ENCODE assay signal across 8 cellular contexts in the genomic region with DNA sequence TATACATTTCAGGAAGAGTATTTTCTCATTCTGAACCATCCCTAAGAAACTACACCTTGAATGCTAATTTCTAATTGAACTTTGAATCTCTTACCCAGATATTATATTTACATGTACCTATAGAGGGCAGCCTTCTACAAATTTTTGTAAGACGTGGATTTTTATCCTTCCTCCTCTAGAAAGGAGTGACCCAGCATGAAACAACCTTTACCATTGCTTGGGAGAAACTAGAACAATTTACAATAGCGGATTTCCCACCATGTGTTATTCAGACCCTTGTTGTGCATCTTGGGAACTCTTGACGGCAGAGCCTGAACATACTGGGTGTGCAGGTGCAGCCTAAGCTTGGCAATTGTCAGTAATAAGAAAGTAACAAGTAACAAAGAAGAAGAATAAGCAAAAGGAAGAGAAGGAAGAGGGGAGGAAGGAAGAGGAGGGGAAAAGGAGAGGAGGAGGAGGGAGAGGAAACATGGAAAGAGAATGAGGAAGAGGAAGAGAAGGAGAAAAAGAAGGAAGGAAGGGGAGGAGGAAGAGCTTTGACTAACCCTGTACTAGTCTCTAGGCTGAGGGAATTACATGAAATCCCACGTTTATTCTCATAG. TPM values are rescaled to one million over a fixed set of nuclear protein-coding genes. Genes with fewer than 3 reads are reported as not detected.
DNase-seq lines count a peak whose midpoint lies in the region; ATAC-seq, FAIRE-seq and TF ChIP-seq lines count a peak whose summit lies in the region.

No MANE protein-coding gene starts in this region.

- POLR2A ChIA-PET in HepG2 (lab: Yijun Ruan, JAX): no interaction called here

- H3K4me1 ChIP-seq in HepG2 (ENCODE audit: insufficient read depth, low read length): peaks cover 24% of the 10 kb centered on the region

- H3K4me2 ChIP-seq in HepG2 (ENCODE audit: low read depth, low read length): no peak overlapping the region

- H3K9ac ChIP-seq in HepG2 (ENCODE audit: insufficient read depth, low read depth, low read length): no peak overlapping the region

- TF ChIP-seq CTCF in GM12865 (IDR thresholded peaks at IDR 0.05; ENCODE audit: insufficient read depth, low read depth, low read length, missing control alignments): peak; percentile 32
- TF ChIP-seq CTCF in HepG2 (CRISPR knock-in tag; IDR thresholded peaks at IDR 0.05): peak; percentile 68

- CTCF ChIA-PET in HepG2 (lab: Yijun Ruan, JAX; ENCODE audit: low intra/inter-chr PET ratio, low total read pairs): interaction anchor here (1.6 to 4.0 kb wide), 2 partner anchors 99 to 129 kb away, joined by 11 to 80 read pairs; a partner anchor contains a TSS

- no peaks in the 10 kb centered on the region; a peak in 1 of 5 replicates for H3K27me3 ChIP-seq in HepG2 (ENCODE audit: control insufficient read depth in 1 of 2, insufficient read depth in 2 of 2, low read length in 2 of 2)

- 0% methylated on average over 4 of the region's 4 CpGs for WGBS in HepG2 (ENCODE audit: low lambda C conversion rate)

- H2AFZ ChIP-seq in HepG2 (ENCODE audit: low read length): no peak overlapping the region

- DNase-seq in GM12865 (ENCODE audit: low read depth): peak; percentile 38
- peak; percentile 69 for DNase-seq in NOMO-1 treated with dmso at 0.1 percent for 144 hours (lab: John Stamatoyannopoulos, UW; ENCODE audit: unreplicated experiment)
- DNase-seq in cerebellum (ENCODE audit: low spot score): peak; percentile 6
- peak; percentile 20 for DNase-seq in HepG2 (ENCODE audit: low spot score)
- no peak for DNase-seq in substantia nigra (lab: John Stamatoyannopoulos, UW)
- DNase-seq in COR-L47 (lab: John Stamatoyannopoulos, UW): no peak

- in situ Hi-C loops in HepG2 (cut with HindIII; ENCODE audit: extremely low pct_ligation_motif_present, low pct_unique_long_range_greater_than_20kb): loop anchor here (5.0 kb wide), 1 partner anchor 98 kb away; no protein-coding TSS in a partner anchor

- peak; percentile 49; the same call in 1 of the 2 replicates for TF ChIP-seq RAD21 in HepG2 (CRISPR knock-in tag; IDR thresholded peaks at IDR 0.05)

- ATAC-seq in HG03196 (IDR thresholded peaks at IDR 0.05; ENCODE audit: unreplicated experiment) (peak; percentile 46), HepG2 (peak; percentile 72)

- intact Hi-C loops in HepG2 (cut with micrococcal nuclease; ENCODE audit: unreplicated experiment): loop anchor here (1.0 to 5.0 kb wide), 5 partner anchors 46 to 137 kb away; no protein-coding TSS in a partner anchor

- no peaks in the 10 kb centered on the region for H3K36me3 ChIP-seq in HepG2 (replicated peaks in 1 of 2; ENCODE audit: control insufficient read depth in 1 of 2, insufficient read depth in 2 of 2, low read length in 2 of 2)

- H3K79me2 ChIP-seq in HepG2 (ENCODE audit: insufficient read depth, low read length): no peaks in the 10 kb centered on the region

- no peak for TF ChIP-seq EP300 in HepG2 (IDR thresholded peaks at IDR 0.05; ENCODE audit: low read depth in 2 of 2, low read length in 2 of 2)
- no peak for TF ChIP-seq EP300 in HepG2 (CRISPR knock-in tag; IDR thresholded peaks at IDR 0.05; ENCODE audit: borderline replicate concordance)

- no TSS peak for BruUV-seq in HepG2 (replicated peaks; lab: Mats Ljungman, UMichigan)

- no peak overlapping the region for H3K4me3 ChIP-seq in GM12865 (ENCODE audit: low read depth, low read length)
- H3K4me3 ChIP-seq in HepG2 (replicated peaks in 1 of 3; ENCODE audit: insufficient read depth in 1 of 3, low read depth in 2 of 3, low read length in 3 of 3): no peak overlapping the region

- TF ChIP-seq POLR2A in HepG2 (IDR thresholded peaks at IDR 0.05; ENCODE audit: insufficient read depth in 1 of 2, low read depth in 2 of 2, low read length in 2 of 2): no peak

- no peaks in the 10 kb centered on the region for H3K9me3 ChIP-seq in HepG2 (ENCODE audit: low read length)

- FAIRE-seq in A204.1 (lab: Jason Lieb, UNC) (peak; percentile 97), HepG2 (lab: Jason Lieb, UNC) (no peak)

- H3K27ac ChIP-seq in HepG2 (ENCODE audit: extremely low read length, insufficient read depth, low read length): no peak overlapping the region
- no peak overlapping the region for H3K27ac ChIP-seq in substantia nigra (ENCODE audit: low read depth, low read length, poor library complexity, severe bottlenecking)

- no peaks in the 10 kb centered on the region for H4K20me1 ChIP-seq in HepG2 (ENCODE audit: insufficient read depth, low read length)

RNA-seq across cellular contexts. Expression of a gene that starts 10.8 kb away (rescaled TPM):
- not detected for total RNA-seq in cerebellum
- not detected in 2 replicates for total RNA-seq in HepG2 (2016; rRNA removed; fragmentation: Illumina TruSeq; extraction: Trizol)
- not detected in 2 replicates for total RNA-seq in HepG2 (2016; cell fraction: cytosol; rRNA removed; fragmentation: Illumina TruSeq; extraction: Trizol; ENCODE audit: low read depth)
- not detected in 2 replicates for total RNA-seq in HepG2 (2016; cell fraction: insoluble cytoplasmic fraction; rRNA removed; fragmentation: Illumina TruSeq; extraction: Trizol)
- total RNA-seq in HepG2 (2016; cell fraction: membrane; rRNA removed; fragmentation: Illumina TruSeq; extraction: Trizol): not detected in 2 replicates
- total RNA-seq in HepG2 (2016; cell fraction: nucleus; rRNA removed; fragmentation: Illumina TruSeq; extraction: Trizol): not detected in 2 replicates
- polyA plus RNA-seq in HepG2 (2011; rRNA removed): not detected in 2 replicates
- not detected in 2 replicates for polyA plus RNA-seq in HepG2 (2011; cell fraction: cytosol; rRNA removed)
- not detected in 2 replicates for polyA plus RNA-seq in HepG2 (2011; cell fraction: nucleus; rRNA removed)
- polyA plus RNA-seq in HepG2 (2012): not detected in 2 replicates
- polyA plus RNA-seq in HepG2 (2016; cell fraction: cytosol; fragmentation: Illumina TruSeq; extraction: Trizol; ENCODE audit: low read depth): not detected in 2 replicates
- polyA plus RNA-seq in HepG2 (2016; cell fraction: insoluble cytoplasmic fraction; fragmentation: Illumina TruSeq; extraction: Trizol; ENCODE audit: low read depth): not detected in 2 replicates
- polyA plus RNA-seq in HepG2 (2016; cell fraction: membrane; fragmentation: Illumina TruSeq; extraction: Trizol; ENCODE audit: low read depth): not detected in 2 replicates
- not detected in 2 replicates for polyA plus RNA-seq in HepG2 (2016; cell fraction: nucleus; fragmentation: Illumina TruSeq; extraction: Trizol; ENCODE audit: insufficient read depth, low read depth)
- polyA minus RNA-seq in HepG2 (2011; rRNA and poly(A)+ RNA removed; ENCODE audit: low replicate concordance): not detected in 2 replicates
- not detected in 2 replicates for polyA minus RNA-seq in HepG2 (2011; cell fraction: cytosol; rRNA and poly(A)+ RNA removed)
- not detected in 2 replicates for polyA minus RNA-seq in HepG2 (2011; cell fraction: nucleus; rRNA and poly(A)+ RNA removed)

RNA-seq across cellular contexts. Expression of a gene that starts 44.1 kb away (rescaled TPM):
- total RNA-seq in cerebellum (0.09 TPM), HepG2 (2016; rRNA removed; fragmentation: Illumina TruSeq; extraction: Trizol) (0.41 and 0.62 TPM in 2 replicates)
- total RNA-seq in HepG2 (2016; cell fraction: cytosol; rRNA removed; fragmentation: Illumina TruSeq; extraction: Trizol; ENCODE audit: low read depth): not detected in 2 replicates
- total RNA-seq in HepG2 (2016; cell fraction: insoluble cytoplasmic fraction; rRNA removed; fragmentation: Illumina TruSeq; extraction: Trizol): 0.45 and 0.61 TPM in 2 replicates
- 0.17 and 0.25 TPM in 2 replicates for total RNA-seq in HepG2 (2016; cell fraction: membrane; rRNA removed; fragmentation: Illumina TruSeq; extraction: Trizol)
- total RNA-seq in HepG2 (2016; cell fraction: nucleus; rRNA removed; fragmentation: Illumina TruSeq; extraction: Trizol): 0.65 and 0.75 TPM in 2 replicates
- 4.0 and 11.7 TPM in 2 replicates for polyA plus RNA-seq in HepG2 (2011; rRNA removed)
- 1.6 and 9.6 TPM in 2 replicates for polyA plus RNA-seq in HepG2 (2011; cell fraction: cytosol; rRNA removed)
- polyA plus RNA-seq in HepG2 (2011; cell fraction: nucleus; rRNA removed): 0.82 and 2.6 TPM in 2 replicates
- polyA plus RNA-seq in HepG2 (2012): 17.1 and 20.8 TPM in 2 replicates
- polyA plus RNA-seq in HepG2 (2016; cell fraction: cytosol; fragmentation: Illumina TruSeq; extraction: Trizol; ENCODE audit: low read depth): 0.05 TPM in 1 of 2 replicates, not detected in the other
- polyA plus RNA-seq in HepG2 (2016; cell fraction: insoluble cytoplasmic fraction; fragmentation: Illumina TruSeq; extraction: Trizol; ENCODE audit: low read depth): 0.44 and 0.53 TPM in 2 replicates
- polyA plus RNA-seq in HepG2 (2016; cell fraction: membrane; fragmentation: Illumina TruSeq; extraction: Trizol; ENCODE audit: low read depth): 0.08 and 0.13 TPM in 2 replicates
- 1.2 and 1.5 TPM in 2 replicates for polyA plus RNA-seq in HepG2 (2016; cell fraction: nucleus; fragmentation: Illumina TruSeq; extraction: Trizol; ENCODE audit: insufficient read depth, low read depth)
- 2.3 TPM in 1 of 2 replicates, not detected in the other for polyA minus RNA-seq in HepG2 (2011; rRNA and poly(A)+ RNA removed; ENCODE audit: low replicate concordance)
- 1.6 and 6.7 TPM in 2 replicates for polyA minus RNA-seq in HepG2 (2011; cell fraction: cytosol; rRNA and poly(A)+ RNA removed)
- polyA minus RNA-seq in HepG2 (2011; cell fraction: nucleus; rRNA and poly(A)+ RNA removed): 1.2 and 6.0 TPM in 2 replicates

RNA-seq across cellular contexts. Expression of a gene that starts 45.7 kb away (rescaled TPM):
- not detected for total RNA-seq in cerebellum
- not detected in 2 replicates for total RNA-seq in HepG2 (2016; rRNA removed; fragmentation: Illumina TruSeq; extraction: Trizol)
- total RNA-seq in HepG2 (2016; cell fraction: cytosol; rRNA removed; fragmentation: Illumina TruSeq; extraction: Trizol; ENCODE audit: low read depth): not detected in 2 replicates
- total RNA-seq in HepG2 (2016; cell fraction: insoluble cytoplasmic fraction; rRNA removed; fragmentation: Illumina TruSeq; extraction: Trizol): not detected in 2 replicates
- total RNA-seq in HepG2 (2016; cell fraction: membrane; rRNA removed; fragmentation: Illumina TruSeq; extraction: Trizol): not detected in 2 replicates
- total RNA-seq in HepG2 (2016; cell fraction: nucleus; rRNA removed; fragmentation: Illumina TruSeq; extraction: Trizol): not detected in 2 replicates
- polyA plus RNA-seq in HepG2 (2011; rRNA removed): not detected in 2 replicates
- polyA plus RNA-seq in HepG2 (2011; cell fraction: cytosol; rRNA removed): not detected in 2 replicates
- not detected in 2 replicates for polyA plus RNA-seq in HepG2 (2011; cell fraction: nucleus; rRNA removed)
- not detected in 2 replicates for polyA plus RNA-seq in HepG2 (2012)
- polyA plus RNA-seq in HepG2 (2016; cell fraction: cytosol; fragmentation: Illumina TruSeq; extraction: Trizol; ENCODE audit: low read depth): not detected in 2 replicates
- polyA plus RNA-seq in HepG2 (2016; cell fraction: insoluble cytoplasmic fraction; fragmentation: Illumina TruSeq; extraction: Trizol; ENCODE audit: low read depth): not detected in 2 replicates
- polyA plus RNA-seq in HepG2 (2016; cell fraction: membrane; fragmentation: Illumina TruSeq; extraction: Trizol; ENCODE audit: low read depth): not detected in 2 replicates
- polyA plus RNA-seq in HepG2 (2016; cell fraction: nucleus; fragmentation: Illumina TruSeq; extraction: Trizol; ENCODE audit: insufficient read depth, low read depth): not detected in 2 replicates
- not detected in 2 replicates for polyA minus RNA-seq in HepG2 (2011; rRNA and poly(A)+ RNA removed; ENCODE audit: low replicate concordance)
- polyA minus RNA-seq in HepG2 (2011; cell fraction: cytosol; rRNA and poly(A)+ RNA removed): not detected in 2 replicates
- polyA minus RNA-seq in HepG2 (2011; cell fraction: nucleus; rRNA and poly(A)+ RNA removed): not detected in 2 replicates

Comparison
In these comparisons a context has a peak if more than half of its experiments do, and no peak if none do; other contexts are left out.
1. DNase-seq: peak in GM12865 (single experiment), NOMO-1 treated with dmso at 0.1 percent for 144 hours (single experiment), cerebellum (single experiment) and HepG2 (single experiment); none in substantia nigra (0 of 49) and COR-L47 (single experiment).